ENCODE assay signal across 11 cellular contexts in genomic region chr17:44188757-44189403, GRCh38. TPM values are rescaled to one million over a fixed set of nuclear protein-coding genes. Genes with fewer than 3 reads are reported as not detected.
DNase-seq lines count a peak whose midpoint lies in the region; ATAC-seq lines count a peak whose summit lies in the region.
"Had no signal": no experiment of that assay in that cellular context is flagged by ENCODE, and none has a peak within 500 bp of the region (broad histone marks: within the 10 kb centered on the region; RNA-seq: fewer than 3 reads in every experiment).

No MANE protein-coding gene starts in this region.

- H3K9me3 ChIP-seq in right cardiac atrium (ENCODE audit: control insufficient read depth, low read length), result no peaks in the 10 kb centered on the region
- H3K9me3 ChIP-seq: BE2C had no signal

- no peak for ATAC-seq in right cardiac atrium
- ATAC-seq in Right ventricle myocardium superior (ENCODE audit: poor library complexity), result no peak
- ATAC-seq in memory B cell (ENCODE audit: low read depth), result no peak
- no peak for ATAC-seq in GM21447 (IDR thresholded peaks at IDR 0.05; ENCODE audit: unreplicated experiment)

- H3K27ac ChIP-seq in right cardiac atrium (ENCODE audit: low read length), result no peak overlapping the region

- peak overlapping the region; percentile 100 for H3K4me3 Mint-ChIP-seq in activated T-helper 1 cell treated with anti-CD3 and anti-CD28 coated beads, Interleukin-12 subunit alpha, Interleukin-12 subunit beta, Interleukin-2, Interleukin-4 antibody, amounts not matched to agents 30 ng/mL and 10 ng/mL and 1 ng/mL, durations not matched to agents 14 hours and 24 hours and 36 hours
- peak overlapping the region; percentile 34 for H3K4me3 Mint-ChIP-seq in memory B cell

- peaks cover 30% of the 10 kb centered on the region for H3K4me1 Mint-ChIP-seq in activated T-helper 1 cell treated with anti-CD3 and anti-CD28 coated beads, Interleukin-12 subunit alpha, Interleukin-12 subunit beta, Interleukin-2, Interleukin-4 antibody, amounts not matched to agents 30 ng/mL and 10 ng/mL and 1 ng/mL, durations not matched to agents 14 hours and 24 hours and 36 hours (ENCODE audit: low read depth)
- peaks cover 16% of the 10 kb centered on the region for H3K4me1 Mint-ChIP-seq in memory B cell

- no peaks in the 10 kb centered on the region for H3K4me1 ChIP-seq in right cardiac atrium (ENCODE audit: control insufficient read depth, insufficient read depth, low read length)
- H3K4me1 ChIP-seq: BE2C had no signal

- no peak overlapping the region for H3K27ac Mint-ChIP-seq in activated T-helper 1 cell treated with anti-CD3 and anti-CD28 coated beads, Interleukin-12 subunit alpha, Interleukin-12 subunit beta, Interleukin-2, Interleukin-4 antibody, amounts not matched to agents 30 ng/mL and 10 ng/mL and 1 ng/mL, durations not matched to agents 14 hours and 24 hours and 36 hours
- peak overlapping the region; percentile 98 for H3K27ac Mint-ChIP-seq in memory B cell

- H3K27me3 Mint-ChIP-seq in activated T-helper 1 cell treated with anti-CD3 and anti-CD28 coated beads, Interleukin-12 subunit alpha, Interleukin-12 subunit beta, Interleukin-2, Interleukin-4 antibody, amounts not matched to agents 30 ng/mL and 10 ng/mL and 1 ng/mL, durations not matched to agents 14 hours and 24 hours and 36 hours (ENCODE audit: insufficient read depth), result no peaks in the 10 kb centered on the region
- no peaks in the 10 kb centered on the region for H3K27me3 Mint-ChIP-seq in memory B cell

- H3K9me3 Mint-ChIP-seq in activated T-helper 1 cell treated with anti-CD3 and anti-CD28 coated beads, Interleukin-12 subunit alpha, Interleukin-12 subunit beta, Interleukin-2, Interleukin-4 antibody, amounts not matched to agents 30 ng/mL and 10 ng/mL and 1 ng/mL, durations not matched to agents 14 hours and 24 hours and 36 hours, result no peaks in the 10 kb centered on the region
- no peaks in the 10 kb centered on the region for H3K9me3 Mint-ChIP-seq in memory B cell

- peaks cover 32% of the 10 kb centered on the region for H3K36me3 Mint-ChIP-seq in activated T-helper 1 cell treated with anti-CD3 and anti-CD28 coated beads, Interleukin-12 subunit alpha, Interleukin-12 subunit beta, Interleukin-2, Interleukin-4 antibody, amounts not matched to agents 30 ng/mL and 10 ng/mL and 1 ng/mL, durations not matched to agents 14 hours and 24 hours and 36 hours (ENCODE audit: low read depth)
- peaks cover 11% of the 10 kb centered on the region for H3K36me3 Mint-ChIP-seq in memory B cell

- H3K27me3 ChIP-seq in right cardiac atrium (ENCODE audit: control insufficient read depth, insufficient read depth), result no peaks in the 10 kb centered on the region
- H3K27me3 ChIP-seq: BE2C had no signal

- WGBS in right cardiac atrium, result 89% methylated on average over 11 of the region's 11 CpGs

- intact Hi-C loops in right cardiac atrium (cut with DNase I), result no loop called here
- intact Hi-C loops in Right ventricle myocardium superior (cut with DNase I), result loop anchor here (10.0 kb wide), 1 partner anchor 64 kb away; the partner anchor contains the start of gene HDAC5
- intact Hi-C loops in activated T-helper 1 cell treated with anti-CD3 and anti-CD28 coated beads, Interleukin-12 subunit alpha, Interleukin-12 subunit beta, Interleukin-2, Interleukin-4 antibody, amounts not matched to agents 30 ng/mL and 10 ng/mL and 1 ng/mL, durations not matched to agents 14 hours and 24 hours and 36 hours (cut with micrococcal nuclease), result loop anchor here (5.0 kb wide), 1 partner anchor 758 kb away; the partner anchor contains the start of gene KIF18B

- peak in 2 of 3 donors; percentile 38 to 52 for DNase-seq in right cardiac atrium
- no peak for DNase-seq in Right ventricle myocardium superior
- no peak for DNase-seq in activated T-helper 1 cell treated with anti-CD3 and anti-CD28 coated beads, Interleukin-12 subunit alpha, Interleukin-12 subunit beta, Interleukin-2, Interleukin-4 antibody, amounts not matched to agents 30 ng/mL and 10 ng/mL and 1 ng/mL, durations not matched to agents 14 hours and 24 hours and 36 hours (ENCODE audit: low spot score)
- DNase-seq in memory B cell (ENCODE audit: low spot score in 2 of 2), result no peak
- DNase-seq in NCI-H2196 treated with DMSO at 0.1 percent for 48 hours (lab: John Stamatoyannopoulos, UW; ENCODE audit: unreplicated experiment), result no peak
- DNase-seq in NCI-H146 treated with DMSO at 0.1 percent for 48 hours (lab: John Stamatoyannopoulos, UW; ENCODE audit: unreplicated experiment), result no peak
- no peak for DNase-seq in NCI-H69 (lab: John Stamatoyannopoulos, UW)
- DNase-seq: BE2C, NCI-H1694 treated with DMSO at 0.1 percent for 48 hours had no signal

- H3K4me3 ChIP-seq in right cardiac atrium (ENCODE audit: low read length), result no peak overlapping the region

RNA-seq across cellular contexts. Expression of gene TMUB2, which starts 2.1 kb away (rescaled TPM):
- total RNA-seq in right cardiac atrium, result 10 to 100 TPM; 23.5 to 27.6 (median 26.6) TPM
- polyA plus RNA-seq in right cardiac atrium, result 26.3 TPM
- 19.6 TPM for total RNA-seq in Right ventricle myocardium superior
- 17.3 and 18.7 TPM in 2 replicates for total RNA-seq in activated T-helper 1 cell treated with anti-CD3 and anti-CD28 coated beads, Interleukin-12 subunit alpha, Interleukin-12 subunit beta, Interleukin-2, Interleukin-4 antibody, amounts not matched to agents 30 ng/mL and 10 ng/mL and 1 ng/mL, durations not matched to agents 14 hours and 24 hours and 36 hours

RNA-seq across cellular contexts. Expression of gene ATXN7L3, which starts 10.8 kb away (rescaled TPM):
- total RNA-seq in right cardiac atrium (10 to 100 TPM; 37.5 to 52.7 (median 41.2) TPM), Right ventricle myocardium superior (35.7 TPM)
- polyA plus RNA-seq in right cardiac atrium, result 31.0 TPM
- total RNA-seq in activated T-helper 1 cell treated with anti-CD3 and anti-CD28 coated beads, Interleukin-12 subunit alpha, Interleukin-12 subunit beta, Interleukin-2, Interleukin-4 antibody, amounts not matched to agents 30 ng/mL and 10 ng/mL and 1 ng/mL, durations not matched to agents 14 hours and 24 hours and 36 hours, result 125 and 126 TPM in 2 replicates

RNA-seq across cellular contexts. Expression of gene ASB16, which starts 18.4 kb away (rescaled TPM):
- 10 to 100 TPM in 2 of 4 donors, 1 to 10 TPM in 2; 5.3 to 11.3 (median 9.7) TPM for total RNA-seq in right cardiac atrium
- polyA plus RNA-seq in right cardiac atrium, result 5.4 TPM
- total RNA-seq in Right ventricle myocardium superior, result 14.8 TPM
- total RNA-seq in activated T-helper 1 cell treated with anti-CD3 and anti-CD28 coated beads, Interleukin-12 subunit alpha, Interleukin-12 subunit beta, Interleukin-2, Interleukin-4 antibody, amounts not matched to agents 30 ng/mL and 10 ng/mL and 1 ng/mL, durations not matched to agents 14 hours and 24 hours and 36 hours, result 0.31 and 0.42 TPM in 2 replicates
- total RNA-seq: T-helper 1 cell treated with Interleukin-12 subunit alpha and Interleukin-12 subunit beta and Interleukin-4 antibody, amounts not matched to agents 30 ng/mL and 1 ng/mL, for 36 hours had no signal

RNA-seq across cellular contexts. Expression of gene UBTF, which starts 30.6 kb away (rescaled TPM):
- total RNA-seq in right cardiac atrium (10 to 100 TPM; 36.7 to 63.4 (median 58.6) TPM), Right ventricle myocardium superior (52.7 TPM)
- polyA plus RNA-seq in right cardiac atrium, result 43.5 TPM
- total RNA-seq in activated T-helper 1 cell treated with anti-CD3 and anti-CD28 coated beads, Interleukin-12 subunit alpha, Interleukin-12 subunit beta, Interleukin-2, Interleukin-4 antibody, amounts not matched to agents 30 ng/mL and 10 ng/mL and 1 ng/mL, durations not matched to agents 14 hours and 24 hours and 36 hours, result 201 and 215 TPM in 2 replicates

RNA-seq across cellular contexts. Expression of gene HROB, which starts 47.1 kb away (rescaled TPM):
- 1 to 10 TPM in 1 of 4 donors, under 1 TPM in 3; 0.47 to 1.4 (median 0.76) TPM for total RNA-seq in right cardiac atrium
- 0.38 TPM for polyA plus RNA-seq in right cardiac atrium
- 0.59 TPM for total RNA-seq in Right ventricle myocardium superior
- 23.0 and 23.1 TPM in 2 replicates for total RNA-seq in activated T-helper 1 cell treated with anti-CD3 and anti-CD28 coated beads, Interleukin-12 subunit alpha, Interleukin-12 subunit beta, Interleukin-2, Interleukin-4 antibody, amounts not matched to agents 30 ng/mL and 10 ng/mL and 1 ng/mL, durations not matched to agents 14 hours and 24 hours and 36 hours

Comparison
In these comparisons a context has a peak if more than half of its experiments do, and no peak if none do; other contexts are left out.
1. DNase-seq: peak in right cardiac atrium (2 of 3); none in Right ventricle myocardium superior (single experiment), activated T-helper 1 cell treated with anti-CD3 and anti-CD28 coated beads, Interleukin-12 subunit alpha, Interleukin-12 subunit beta, Interleukin-2, Interleukin-4 antibody, amounts not matched to agents 30 ng/mL and 10 ng/mL and 1 ng/mL, durations not matched to agents 14 hours and 24 hours and 36 hours (single experiment), memory B cell (0 of 2), NCI-H2196 treated with DMSO at 0.1 percent for 48 hours (single experiment), NCI-H146 treated with DMSO at 0.1 percent for 48 hours (single experiment) and NCI-H69 (single experiment).
2. intact Hi-C loops: an anchor here in Right ventricle myocardium superior (10.0 kb wide) and activated T-helper 1 cell treated with anti-CD3 and anti-CD28 coated beads, Interleukin-12 subunit alpha, Interleukin-12 subunit beta, Interleukin-2, Interleukin-4 antibody, amounts not matched to agents 30 ng/mL and 10 ng/mL and 1 ng/mL, durations not matched to agents 14 hours and 24 hours and 36 hours (5.0 kb wide); none called in right cardiac atrium.